28 cellular contexts compared by ENCODE assay signal in the genomic region with DNA sequence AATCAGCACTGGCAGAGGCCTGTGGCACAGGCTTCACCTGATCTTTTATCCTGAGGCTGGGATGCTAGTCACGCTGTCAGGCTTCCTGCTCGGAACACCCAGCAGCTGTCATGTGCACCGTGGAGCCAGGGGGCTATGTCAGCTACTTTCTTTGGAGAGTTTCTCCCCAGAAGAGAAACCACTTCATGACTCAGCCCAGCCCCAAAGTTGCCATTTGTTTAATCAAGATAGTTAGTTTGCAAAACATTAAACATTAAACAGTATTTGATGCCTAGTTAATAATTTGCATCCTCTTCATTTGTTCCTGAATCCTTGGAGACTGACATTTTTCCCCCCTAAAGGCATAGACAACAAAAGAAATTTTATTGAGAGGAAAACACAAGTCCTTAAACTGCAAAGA. TPM values are rescaled to one million over a fixed set of nuclear protein-coding genes. Genes with fewer than 3 reads are reported as not detected.
A peak's percentile ranks its signal among the peaks of the same experiment; 100 is the strongest.
DNase-seq lines count a peak whose midpoint lies in the region; ATAC-seq and TF ChIP-seq lines count a peak whose summit lies in the region.
"Had no signal": no experiment of that assay in that cellular context is flagged by ENCODE, and none has a peak within 500 bp of the region (broad histone marks: within the 10 kb centered on the region; RNA-seq: fewer than 3 reads in every experiment).

Gene HABP2, plus strand, starts transcription at position 331 of the 400 bp plus-strand sequence. Its CDS starts 69 bp downstream, at position 400.

- peak within 1 kb of the TSS; percentile 43 for H3K27ac Mint-ChIP-seq in Calu3 (ENCODE audit: unreplicated experiment)
- H3K27ac Mint-ChIP-seq in endodermal cell = peak within 1 kb of the TSS; percentile 56
- H3K27ac Mint-ChIP-seq: activated T-cell treated with anti-CD3 and anti-CD28 coated beads, Interleukin-2, amount 50 U/mL, for 72 hours; natural killer cell; WTC11 had no signal

- H3K4me3 Mint-ChIP-seq in Calu3 (ENCODE audit: low read depth, unreplicated experiment) (no peak within 1 kb of the TSS), endodermal cell (no peak within 1 kb of the TSS)
- H3K4me3 Mint-ChIP-seq: activated T-cell treated with anti-CD3 and anti-CD28 coated beads, Interleukin-2, amount 50 U/mL, for 72 hours; natural killer cell; WTC11 had no signal

- peaks cover 36% of the 10 kb centered on the region for H3K27me3 Mint-ChIP-seq in Calu3 (ENCODE audit: unreplicated experiment)
- H3K27me3 Mint-ChIP-seq in endodermal cell (ENCODE audit: insufficient read depth) = peaks cover 46% of the 10 kb centered on the region

- H3K4me3 ChIP-seq in endodermal cell (ENCODE audit: low read length) (no peak within 1 kb of the TSS), left lung (no peak within 1 kb of the TSS)
- H3K4me3 ChIP-seq: heart left ventricle, upper lobe of left lung had no signal

- TF ChIP-seq CTCF in Calu3 (IDR thresholded peaks at IDR 0.05; ENCODE audit: unreplicated experiment) = no peak
- TF ChIP-seq CTCF in endodermal cell (conservative IDR thresholded peaks at IDR 0.05) = no peak
- TF ChIP-seq CTCF in left lung (IDR thresholded peaks at IDR 0.05) = no peak

- DNase-seq in Calu3 (peak; percentile 58), endodermal cell (no peak), left lung (no peak), renal cortical epithelial cell (ENCODE audit: low read depth) (peak; percentile 96), globus pallidus (ENCODE audit: low spot score) (no peak)
- DNase-seq: activated naive CD4-positive, alpha-beta T cell treated with Interleukin-2 at 50 U/mL for 16 hours; activated T-cell treated with anti-CD3 and anti-CD28 coated beads, Interleukin-2, amount 50 U/mL, for 72 hours; brain microvascular endothelial cell; C1 segment of cervical spinal cord; heart left ventricle; midbrain; natural killer cell; NCI-H1092 treated with DMSO at 0.1 percent for 48 hours; NCI-H2029; NCI-H226; SIG-M5; stimulated activated CD4-positive, alpha-beta T cell treated with anti-CD3 and anti-CD28 coated beads, Interleukin-2, amount 100 ng/mL, for 24 hours; T1000; upper lobe of left lung had no signal

- ATAC-seq in left lung (peak; percentile 43), HG03460 (IDR thresholded peaks at IDR 0.05; ENCODE audit: unreplicated experiment) (no peak), HG03095 (IDR thresholded peaks at IDR 0.05; ENCODE audit: unreplicated experiment) (no peak), HG02588 (IDR thresholded peaks at IDR 0.05; ENCODE audit: unreplicated experiment) (no peak)
- ATAC-seq: activated T-cell treated with anti-CD3 and anti-CD28 coated beads, Interleukin-2, amount 50 U/mL, for 72 hours; heart left ventricle; natural killer cell; Panc1; WTC11 had no signal

- H3K27ac ChIP-seq in endodermal cell (ENCODE audit: low read depth, low read length) = no peak within 1 kb of the TSS
- H3K27ac ChIP-seq in left lung = no peak within 1 kb of the TSS
- H3K27ac ChIP-seq: brain microvascular endothelial cell, heart left ventricle, upper lobe of left lung had no signal

- H3K9me3 ChIP-seq in endodermal cell (ENCODE audit: control insufficient read depth, low read length) = no peaks in the 10 kb centered on the region
- no peaks in the 10 kb centered on the region for H3K9me3 ChIP-seq in left lung
- H3K9me3 ChIP-seq: heart left ventricle, upper lobe of left lung had no signal

- intact Hi-C loops in Calu3 (cut with micrococcal nuclease; ENCODE audit: unreplicated experiment) (loop anchor here (10.0 kb wide), 1 partner anchor 168 kb away; no protein-coding TSS in a partner anchor), left lung (cut with DNase I) (no loop called here)

- H3K9ac ChIP-seq in endodermal cell (ENCODE audit: extremely low read depth, low read length, poor library complexity, severe bottlenecking) = no peak within 1 kb of the TSS

- H3K27me3 ChIP-seq in endodermal cell (ENCODE audit: control insufficient read depth, insufficient read depth, low read length, poor library complexity, severe bottlenecking) (no peaks in the 10 kb centered on the region), left lung (peaks cover 0 to 7% of the 10 kb centered on the region in 2 donors)
- H3K27me3 ChIP-seq: brain microvascular endothelial cell had no signal

- CTCF ChIA-PET in Calu3 (lab: Charles Lee) = interaction anchor here (2.2 kb wide), 1 partner anchor 10 kb away, joined by 7 read pairs; no protein-coding TSS in a partner anchor

- peaks cover 27% of the 10 kb centered on the region for H3K4me1 ChIP-seq in endodermal cell (ENCODE audit: control insufficient read depth, insufficient read depth, low read length)
- no peaks in the 10 kb centered on the region for H3K4me1 ChIP-seq in left lung

- BruUV-seq in Calu3 (replicated peaks; lab: Mats Ljungman, UMichigan) = no TSS peak

- no peaks in the 10 kb centered on the region for H3K9me3 Mint-ChIP-seq in Calu3 (ENCODE audit: low read depth, unreplicated experiment)
- no peaks in the 10 kb centered on the region for H3K9me3 Mint-ChIP-seq in endodermal cell
- H3K9me3 Mint-ChIP-seq: activated T-cell treated with anti-CD3 and anti-CD28 coated beads, Interleukin-2, amount 50 U/mL, for 72 hours; natural killer cell; WTC11 had no signal

- no peaks in the 10 kb centered on the region for H3K36me3 Mint-ChIP-seq in Calu3 (ENCODE audit: insufficient read depth, unreplicated experiment)
- H3K36me3 Mint-ChIP-seq in endodermal cell (ENCODE audit: low read depth) = no peaks in the 10 kb centered on the region
- H3K36me3 Mint-ChIP-seq: natural killer cell, WTC11 had no signal

- 80 to 81% methylated on average over 3 of the region's 3 CpGs for WGBS in endodermal cell (ENCODE audit: insufficient coverage in 1 of 2, insufficient read length in 1 of 2), 2 experiments

- H3K4me1 Mint-ChIP-seq in Calu3 (ENCODE audit: low read depth, unreplicated experiment) (peaks cover 37% of the 10 kb centered on the region), endodermal cell (peaks cover 65% of the 10 kb centered on the region)
- H3K4me1 Mint-ChIP-seq: natural killer cell had no signal

- H3K36me3 ChIP-seq in endodermal cell (ENCODE audit: control insufficient read depth, insufficient read depth, low read length) (no peaks in the 10 kb centered on the region), left lung (no peaks in the 10 kb centered on the region)
- H3K36me3 ChIP-seq: brain microvascular endothelial cell, heart left ventricle, upper lobe of left lung had no signal

RNA-seq across cellular contexts. Expression of gene HABP2, which starts in this region (rescaled TPM):
- total RNA-seq in Calu3 (2022) (0.59 and 1.0 TPM in 2 replicates), endodermal cell (1 to 10 TPM in 1 of 2 donors, under 1 TPM in 1; 0.71 to 1.6 TPM), left lung (1 to 10 TPM in 1 of 2 donors, under 1 TPM in 1; 0.24 to 1.3 TPM), renal cortical epithelial cell (0.17 and 28.8 TPM in 2 replicates)
- 0.46 TPM for polyA plus RNA-seq in endodermal cell (2013, experiment 1 of 2)
- polyA plus RNA-seq in endodermal cell (2013, experiment 2 of 2) = 0.33 TPM
- total RNA-seq: activated T-cell treated with anti-CD3 and anti-CD28 coated beads, Interleukin-2, amount 50 U/mL, for 72 hours; fibroblast of villous mesenchyme; H1; natural killer cell; osteoblast had no signal
- polyA plus RNA-seq: AG04450, H1 had no signal

Comparison
In these comparisons a context has a peak if more than half of its experiments do, and no peak if none do; other contexts are left out.
1. DNase-seq: peak in Calu3 (single experiment) and renal cortical epithelial cell (single experiment); none in endodermal cell (single experiment), left lung (0 of 2) and globus pallidus (single experiment).